19 cellular contexts compared by ENCODE assay signal in the genomic region with DNA sequence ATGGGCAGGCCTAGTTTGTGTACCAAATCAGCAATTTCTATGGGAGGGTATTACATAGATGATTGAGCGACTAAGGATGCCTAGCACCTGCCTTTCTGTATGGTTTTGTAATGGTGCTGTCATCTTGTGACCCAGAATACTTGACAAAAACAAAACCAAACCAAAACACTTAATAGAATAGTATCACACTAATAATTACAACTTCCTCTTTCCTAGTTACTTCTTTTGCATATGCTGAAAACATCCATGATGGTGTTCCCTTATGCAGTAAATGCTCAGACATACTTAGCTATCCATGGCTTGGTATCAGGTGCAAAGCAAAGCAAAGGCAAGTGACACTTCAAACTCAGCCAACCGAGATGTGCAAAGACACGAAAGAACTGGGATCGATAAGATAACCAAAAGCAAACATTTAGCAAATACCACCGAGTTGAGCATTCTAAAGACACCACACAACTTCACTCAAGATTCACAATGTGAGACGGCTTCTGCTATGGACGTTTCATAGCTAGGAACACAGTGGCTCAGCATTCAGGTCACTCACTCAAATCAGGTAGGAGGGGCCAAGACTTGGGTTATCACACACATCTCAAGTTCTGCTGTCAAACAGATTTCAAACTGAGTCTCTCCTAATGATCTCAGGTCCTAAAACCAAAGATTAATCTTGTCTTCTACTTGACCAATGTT. TPM values are rescaled to one million over a fixed set of nuclear protein-coding genes. Genes with fewer than 3 reads are reported as not detected.
DNase-seq lines count a peak whose midpoint lies in the region; ATAC-seq and TF ChIP-seq lines count a peak whose summit lies in the region.
"Had no signal": no experiment of that assay in that cellular context is flagged by ENCODE, and none has a peak within 500 bp of the region (broad histone marks: within the 10 kb centered on the region; RNA-seq: fewer than 3 reads in every experiment).

No MANE protein-coding gene starts in this region.

- whole genome bisulfite sequencing in body of pancreas, 2 donors = 61 to 70% methylated on average over 7 of the region's 7 CpGs

- POLR2A ChIA-PET in activated B cell treated with CpG ODN at 0.5 μM for 24 hours (lab: Charles Lee) = interaction anchor here (0.7 to 1.0 kb wide), 3 partner anchors 8 to 18 kb away, joined by 3 read pairs; no protein-coding TSS in a partner anchor

- peak overlapping the region; percentile 3 for H3K27ac ChIP-seq in neural progenitor cell
- H3K27ac ChIP-seq in body of pancreas = no peak overlapping the region
- H3K27ac ChIP-seq: epithelial cell of prostate, parathyroid adenoma had no signal

- peaks cover 22% of the 10 kb centered on the region for H4K20me1 ChIP-seq in neural progenitor cell (ENCODE audit: low read depth)

- no peaks in the 10 kb centered on the region for H3K4me1 ChIP-seq in neural progenitor cell
- H3K4me1 ChIP-seq in body of pancreas = no peaks in the 10 kb centered on the region
- H3K4me1 ChIP-seq: parathyroid adenoma, Peyer's patch had no signal

- no peaks in the 10 kb centered on the region for H3K27me3 Mint-ChIP-seq in activated T-cell treated with anti-CD3 and anti-CD28 coated beads, Interleukin-2, amount 50 U/mL, for 24 hours
- no peaks in the 10 kb centered on the region for H3K27me3 Mint-ChIP-seq in activated T-cell treated with anti-CD3 and anti-CD28 coated beads, Interleukin-2, amount 50 U/mL, for 4 hours (ENCODE audit: low read depth)
- no peaks in the 10 kb centered on the region for H3K27me3 Mint-ChIP-seq in activated B cell treated with CpG ODN at 0.5 μM for 24 hours
- H3K27me3 Mint-ChIP-seq in neural progenitor cell (ENCODE audit: insufficient read depth, low read depth) = no peaks in the 10 kb centered on the region
- H3K27me3 Mint-ChIP-seq: dendritic cell treated with granulocyte-macrophage colony-stimulating factor and Interleukin-4, amounts not matched to agents 40 ng/mL and 50 ng/mL, for 4 days had no signal

- no peak overlapping the region for H3K4me3 ChIP-seq in neural progenitor cell
- no peak overlapping the region for H3K4me3 ChIP-seq in body of pancreas
- H3K4me3 ChIP-seq: Peyer's patch had no signal

- peaks cover 31% of the 10 kb centered on the region for H3F3A ChIP-seq in neural progenitor cell (ENCODE audit: low read depth)

- H2AFZ ChIP-seq in neural progenitor cell (replicated peaks) = no peak overlapping the region
- H2AFZ ChIP-seq: parathyroid adenoma had no signal

- no peak overlapping the region for H3K4me2 ChIP-seq in neural progenitor cell
- H3K4me2 ChIP-seq: SK-N-SH had no signal

- H3K36me3 ChIP-seq in neural progenitor cell = peaks cover 23% of the 10 kb centered on the region
- peaks cover 0 to 29% of the 10 kb centered on the region in 2 donors for H3K36me3 ChIP-seq in body of pancreas (replicated peaks in 1 of 2; ENCODE audit: insufficient read depth in 1 of 2, low read depth in 2 of 2)

- intact Hi-C loops in activated B cell treated with CpG ODN at 0.5 μM for 24 hours (cut with micrococcal nuclease) (loop anchor here (1.0 kb wide), 1 partner anchor 8 kb away; no protein-coding TSS in a partner anchor), body of pancreas (cut with DNase I) (no loop called here)

- H3K9me3 ChIP-seq in neural progenitor cell (ENCODE audit: low read depth) (no peaks in the 10 kb centered on the region), body of pancreas (no peaks in the 10 kb centered on the region)
- H3K9me3 ChIP-seq: Peyer's patch, SK-N-SH had no signal

- no peak for TF ChIP-seq POLR2A in body of pancreas (IDR thresholded peaks at IDR 0.05)

- peaks cover 22% of the 10 kb centered on the region for H3K4me1 Mint-ChIP-seq in activated T-cell treated with anti-CD3 and anti-CD28 coated beads, Interleukin-2, amount 50 U/mL, for 24 hours (ENCODE audit: low read depth)
- H3K4me1 Mint-ChIP-seq in activated T-cell treated with anti-CD3 and anti-CD28 coated beads, Interleukin-2, amount 50 U/mL, for 4 hours (ENCODE audit: low read depth) = peaks cover 15% of the 10 kb centered on the region
- H3K4me1 Mint-ChIP-seq in activated B cell treated with CpG ODN at 0.5 μM for 24 hours = peaks cover 36% of the 10 kb centered on the region
- H3K4me1 Mint-ChIP-seq in neural progenitor cell = no peaks in the 10 kb centered on the region

- CTCF ChIA-PET in activated B cell treated with CpG ODN at 0.5 μM for 24 hours (lab: Charles Lee) = interaction anchor here (1.7 kb wide), 1 partner anchor 109 kb away, joined by 3 read pairs; no protein-coding TSS in a partner anchor

- H3K36me3 Mint-ChIP-seq in activated T-cell treated with anti-CD3 and anti-CD28 coated beads, Interleukin-2, amount 50 U/mL, for 24 hours (ENCODE audit: low read depth) = peaks cover 80% of the 10 kb centered on the region
- peaks cover 47% of the 10 kb centered on the region for H3K36me3 Mint-ChIP-seq in activated T-cell treated with anti-CD3 and anti-CD28 coated beads, Interleukin-2, amount 50 U/mL, for 4 hours (ENCODE audit: insufficient read depth)
- H3K36me3 Mint-ChIP-seq in activated B cell treated with CpG ODN at 0.5 μM for 24 hours (ENCODE audit: low read depth) = peaks cover 68% of the 10 kb centered on the region
- H3K36me3 Mint-ChIP-seq in neural progenitor cell = peaks cover 48% of the 10 kb centered on the region

- H3K9me3 Mint-ChIP-seq in activated T-cell treated with anti-CD3 and anti-CD28 coated beads, Interleukin-2, amount 50 U/mL, for 24 hours = no peaks in the 10 kb centered on the region
- H3K9me3 Mint-ChIP-seq in activated T-cell treated with anti-CD3 and anti-CD28 coated beads, Interleukin-2, amount 50 U/mL, for 4 hours = no peaks in the 10 kb centered on the region
- no peaks in the 10 kb centered on the region for H3K9me3 Mint-ChIP-seq in activated B cell treated with CpG ODN at 0.5 μM for 24 hours
- no peaks in the 10 kb centered on the region for H3K9me3 Mint-ChIP-seq in neural progenitor cell
- H3K9me3 Mint-ChIP-seq: dendritic cell treated with granulocyte-macrophage colony-stimulating factor and Interleukin-4, amounts not matched to agents 40 ng/mL and 50 ng/mL, for 4 days; HFFc6 had no signal

- no peak for DNase-seq in activated T-cell treated with anti-CD3 and anti-CD28 coated beads, Interleukin-2, amount 50 U/mL, for 24 hours
- no peak for DNase-seq in activated T-cell treated with anti-CD3 and anti-CD28 coated beads, Interleukin-2, amount 50 U/mL, for 4 hours
- DNase-seq in activated B cell treated with CpG ODN at 0.5 μM for 24 hours = no peak
- no peak for DNase-seq in neural progenitor cell (ENCODE audit: low spot score)
- no peak for DNase-seq in body of pancreas
- DNase-seq in SK-N-DZ (ENCODE audit: low spot score) = no peak
- DNase-seq: activated naive CD4-positive, alpha-beta T cell treated with Interleukin-2 at 50 U/mL for 16 hours; HFFc6; MV-4-11; NCI-H2081 treated with DMSO at 0.1 percent for 48 hours; NCI-H82; SK-N-SH; stimulated activated CD4-positive, alpha-beta T cell treated with anti-CD3 and anti-CD28 coated beads, Interleukin-2, amount 100 ng/mL, for 24 hours had no signal

- no peak for ATAC-seq in activated T-cell treated with anti-CD3 and anti-CD28 coated beads, Interleukin-2, amount 50 U/mL, for 4 hours
- peak; percentile 59 for ATAC-seq in HG03521 (IDR thresholded peaks at IDR 0.05; ENCODE audit: unreplicated experiment)
- peak; percentile 84 for ATAC-seq in activated B cell treated with CpG ODN at 0.5 μM for 24 hours (ENCODE audit: low read depth)
- no peak for ATAC-seq in body of pancreas
- ATAC-seq in GM18868 (IDR thresholded peaks at IDR 0.05; ENCODE audit: unreplicated experiment) = no peak

- no peak overlapping the region for H3K9ac ChIP-seq in neural progenitor cell
- H3K9ac ChIP-seq: parathyroid adenoma, SK-N-SH had no signal

- H3K79me2 ChIP-seq in neural progenitor cell (ENCODE audit: low read depth) = peaks cover under 1% of the 10 kb centered on the region
- H3K79me2 ChIP-seq: parathyroid adenoma had no signal

- no peaks in the 10 kb centered on the region for H3K27me3 ChIP-seq in neural progenitor cell
- H3K27me3 ChIP-seq in body of pancreas = no peaks in the 10 kb centered on the region
- H3K27me3 ChIP-seq: Peyer's patch had no signal

- TF ChIP-seq CTCF in activated B cell treated with CpG ODN at 0.5 μM for 24 hours (IDR thresholded peaks at IDR 0.05) (no peak), neural progenitor cell (IDR thresholded peaks at IDR 0.05) (no peak), body of pancreas (IDR thresholded peaks at IDR 0.05) (no peak)

- H3K4me3 Mint-ChIP-seq in activated T-cell treated with anti-CD3 and anti-CD28 coated beads, Interleukin-2, amount 50 U/mL, for 24 hours = no peak overlapping the region
- H3K4me3 Mint-ChIP-seq in activated T-cell treated with anti-CD3 and anti-CD28 coated beads, Interleukin-2, amount 50 U/mL, for 4 hours = no peak overlapping the region
- peak overlapping the region; percentile 21 for H3K4me3 Mint-ChIP-seq in activated B cell treated with CpG ODN at 0.5 μM for 24 hours
- no peak overlapping the region for H3K4me3 Mint-ChIP-seq in neural progenitor cell
- H3K4me3 Mint-ChIP-seq: dendritic cell treated with granulocyte-macrophage colony-stimulating factor and Interleukin-4, amounts not matched to agents 40 ng/mL and 50 ng/mL, for 4 days; HFFc6 had no signal

- peak overlapping the region; percentile 42 for H3K27ac Mint-ChIP-seq in activated T-cell treated with anti-CD3 and anti-CD28 coated beads, Interleukin-2, amount 50 U/mL, for 24 hours
- H3K27ac Mint-ChIP-seq in activated B cell treated with CpG ODN at 0.5 μM for 24 hours (peak overlapping the region; percentile 86), neural progenitor cell (no peak overlapping the region)
- H3K27ac Mint-ChIP-seq: dendritic cell treated with granulocyte-macrophage colony-stimulating factor and Interleukin-4, amounts not matched to agents 40 ng/mL and 50 ng/mL, for 4 days; HFFc6 had no signal

RNA-seq across cellular contexts. Expression of a gene that starts 24.3 kb away (rescaled TPM):
- 100 to 1,000 TPM; 345 to 413 (median 354) TPM for total RNA-seq in activated T-cell treated with anti-CD3 and anti-CD28 coated beads, Interleukin-2, amount 50 U/mL, for 4 hours
- total RNA-seq in activated B cell treated with CpG ODN at 0.5 μM for 24 hours (148 and 152 TPM in 2 replicates), neural progenitor cell (ENCODE audit: low replicate concordance) (408 and 629 TPM in 2 replicates), body of pancreas (10 to 100 TPM; 40.2 to 83.0 TPM)
- polyA plus RNA-seq in SK-N-DZ (2014; cell fraction: cytosol; rRNA removed) = 171 and 190 TPM in 2 replicates
- 202 and 280 TPM in 2 replicates for polyA plus RNA-seq in SK-N-DZ (2014; cell fraction: nucleus; rRNA removed)

RNA-seq across cellular contexts. Expression of a gene that starts 29.4 kb away (rescaled TPM):
- total RNA-seq in activated T-cell treated with anti-CD3 and anti-CD28 coated beads, Interleukin-2, amount 50 U/mL, for 4 hours = 1 to 10 TPM; 6.1 to 8.1 (median 7.2) TPM
- total RNA-seq in activated B cell treated with CpG ODN at 0.5 μM for 24 hours (80.7 and 83.9 TPM in 2 replicates), neural progenitor cell (ENCODE audit: low replicate concordance) (12.0 and 16.4 TPM in 2 replicates), body of pancreas (1 to 10 TPM in 1 of 2 donors, under 1 TPM in 1; 0.66 to 1.3 TPM)
- 3.1 and 4.6 TPM in 2 replicates for polyA plus RNA-seq in SK-N-DZ (2014; cell fraction: cytosol; rRNA removed)
- 2.0 and 2.1 TPM in 2 replicates for polyA plus RNA-seq in SK-N-DZ (2014; cell fraction: nucleus; rRNA removed)

Comparison
In these comparisons a context has a peak if more than half of its experiments do, and no peak if none do; other contexts are left out.
1. ATAC-seq: peak in HG03521 (single experiment) and activated B cell treated with CpG ODN at 0.5 μM for 24 hours (single experiment); none in activated T-cell treated with anti-CD3 and anti-CD28 coated beads, Interleukin-2, amount 50 U/mL, for 4 hours (0 of 2), body of pancreas (single experiment) and GM18868 (single experiment).